In the genomic region with DNA sequence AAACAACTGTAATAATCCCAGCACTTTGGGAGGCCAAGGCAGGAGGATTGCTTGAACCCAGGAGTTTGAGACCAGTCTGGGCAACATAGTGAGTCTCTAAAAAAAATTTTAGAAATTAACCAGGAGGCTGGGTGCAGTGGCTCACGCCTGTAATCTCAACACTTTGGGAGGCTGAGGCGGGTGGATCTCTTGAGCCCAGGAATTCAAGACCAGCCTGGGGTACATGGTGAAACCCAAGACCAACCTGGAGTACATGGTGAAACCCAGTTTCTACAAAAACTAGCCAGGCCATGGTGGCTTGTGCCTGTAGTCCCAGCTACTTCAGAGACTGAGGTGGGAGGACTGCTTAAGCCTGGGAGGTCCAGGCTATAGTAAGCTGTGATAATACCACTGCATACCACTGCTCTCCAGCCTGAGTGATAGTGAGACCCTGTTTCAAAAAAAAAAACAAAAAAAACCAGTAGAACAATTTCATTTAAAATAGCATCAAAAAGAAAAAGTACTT, we compare ENCODE assay signal across 1 cellular context.
TF ChIP-seq lines count a peak whose summit lies in the region.

No MANE protein-coding gene starts in this region.

TF ChIP-seq in K562, 482 proteins besides CTCF, POLR2A, EP300 and RAD21 (continued from another document):
- TF ChIP-seq, protein P1, sequence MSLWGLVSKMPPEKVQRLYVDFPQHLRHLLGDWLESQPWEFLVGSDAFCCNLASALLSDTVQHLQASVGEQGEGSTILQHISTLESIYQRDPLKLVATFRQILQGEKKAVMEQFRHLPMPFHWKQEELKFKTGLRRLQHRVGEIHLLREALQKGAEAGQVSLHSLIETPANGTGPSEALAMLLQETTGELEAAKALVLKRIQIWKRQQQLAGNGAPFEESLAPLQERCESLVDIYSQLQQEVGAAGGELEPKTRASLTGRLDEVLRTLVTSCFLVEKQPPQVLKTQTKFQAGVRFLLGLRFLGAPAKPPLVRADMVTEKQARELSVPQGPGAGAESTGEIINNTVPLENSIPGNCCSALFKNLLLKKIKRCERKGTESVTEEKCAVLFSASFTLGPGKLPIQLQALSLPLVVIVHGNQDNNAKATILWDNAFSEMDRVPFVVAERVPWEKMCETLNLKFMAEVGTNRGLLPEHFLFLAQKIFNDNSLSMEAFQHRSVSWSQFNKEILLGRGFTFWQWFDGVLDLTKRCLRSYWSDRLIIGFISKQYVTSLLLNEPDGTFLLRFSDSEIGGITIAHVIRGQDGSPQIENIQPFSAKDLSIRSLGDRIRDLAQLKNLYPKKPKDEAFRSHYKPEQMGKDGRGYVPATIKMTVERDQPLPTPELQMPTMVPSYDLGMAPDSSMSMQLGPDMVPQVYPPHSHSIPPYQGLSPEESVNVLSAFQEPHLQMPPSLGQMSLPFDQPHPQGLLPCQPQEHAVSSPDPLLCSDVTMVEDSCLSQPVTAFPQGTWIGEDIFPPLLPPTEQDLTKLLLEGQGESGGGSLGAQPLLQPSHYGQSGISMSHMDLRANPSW (CRISPR knock-in tag; IDR thresholded peaks at IDR 0.05): 0 out of 2 replicates have a peak, but pooled peaks have one; percentile 21
- TF ChIP-seq NFATC3 (IDR thresholded peaks at IDR 0.05): no peak
- TF ChIP-seq ZNF311 (CRISPR knock-in tag; IDR thresholded peaks at IDR 0.05): no peak
- TF ChIP-seq, protein P2, sequence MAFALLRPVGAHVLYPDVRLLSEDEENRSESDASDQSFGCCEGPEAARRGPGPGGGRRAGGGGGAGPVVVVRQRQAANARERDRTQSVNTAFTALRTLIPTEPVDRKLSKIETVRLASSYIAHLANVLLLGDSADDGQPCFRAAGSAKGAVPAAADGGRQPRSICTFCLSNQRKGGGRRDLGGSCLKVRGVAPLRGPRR (CRISPR knock-in tag; IDR thresholded peaks at IDR 0.05): 0 out of 2 replicates have a peak, but pooled peaks have one; percentile 69
- no peak for TF ChIP-seq SOX6 (IDR thresholded peaks at IDR 0.05)
- no peak for TF ChIP-seq SMARCE1 (IDR thresholded peaks at IDR 0.05)
- no peak for TF ChIP-seq HMG20B (CRISPR knock-in tag; IDR thresholded peaks at IDR 0.05)
- TF ChIP-seq, protein P3, sequence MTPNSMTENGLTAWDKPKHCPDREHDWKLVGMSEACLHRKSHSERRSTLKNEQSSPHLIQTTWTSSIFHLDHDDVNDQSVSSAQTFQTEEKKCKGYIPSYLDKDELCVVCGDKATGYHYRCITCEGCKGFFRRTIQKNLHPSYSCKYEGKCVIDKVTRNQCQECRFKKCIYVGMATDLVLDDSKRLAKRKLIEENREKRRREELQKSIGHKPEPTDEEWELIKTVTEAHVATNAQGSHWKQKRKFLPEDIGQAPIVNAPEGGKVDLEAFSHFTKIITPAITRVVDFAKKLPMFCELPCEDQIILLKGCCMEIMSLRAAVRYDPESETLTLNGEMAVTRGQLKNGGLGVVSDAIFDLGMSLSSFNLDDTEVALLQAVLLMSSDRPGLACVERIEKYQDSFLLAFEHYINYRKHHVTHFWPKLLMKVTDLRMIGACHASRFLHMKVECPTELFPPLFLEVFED (CRISPR knock-in tag; conservative IDR thresholded peaks at IDR 0.05): no peak
- no peak for TF ChIP-seq TAF7 (tag; IDR thresholded peaks at IDR 0.05)
- TF ChIP-seq, protein P4, sequence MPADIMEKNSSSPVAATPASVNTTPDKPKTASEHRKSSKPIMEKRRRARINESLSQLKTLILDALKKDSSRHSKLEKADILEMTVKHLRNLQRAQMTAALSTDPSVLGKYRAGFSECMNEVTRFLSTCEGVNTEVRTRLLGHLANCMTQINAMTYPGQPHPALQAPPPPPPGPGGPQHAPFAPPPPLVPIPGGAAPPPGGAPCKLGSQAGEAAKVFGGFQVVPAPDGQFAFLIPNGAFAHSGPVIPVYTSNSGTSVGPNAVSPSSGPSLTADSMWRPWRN (IDR thresholded peaks at IDR 0.05; ENCODE audit: low read depth): no peak
- no peak for TF ChIP-seq HNRNPUL1 (IDR thresholded peaks at IDR 0.05; ENCODE audit: low read length)
- TF ChIP-seq, protein P5, sequence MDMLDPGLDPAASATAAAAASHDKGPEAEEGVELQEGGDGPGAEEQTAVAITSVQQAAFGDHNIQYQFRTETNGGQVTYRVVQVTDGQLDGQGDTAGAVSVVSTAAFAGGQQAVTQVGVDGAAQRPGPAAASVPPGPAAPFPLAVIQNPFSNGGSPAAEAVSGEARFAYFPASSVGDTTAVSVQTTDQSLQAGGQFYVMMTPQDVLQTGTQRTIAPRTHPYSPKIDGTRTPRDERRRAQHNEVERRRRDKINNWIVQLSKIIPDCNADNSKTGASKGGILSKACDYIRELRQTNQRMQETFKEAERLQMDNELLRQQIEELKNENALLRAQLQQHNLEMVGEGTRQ (CRISPR knock-in tag; IDR thresholded peaks at IDR 0.05): 0 out of 2 replicates have a peak, but pooled peaks have one; percentile 4
- no peak for TF ChIP-seq PTTG1 (tag; IDR thresholded peaks at IDR 0.05; ENCODE audit: low read depth)
- TF ChIP-seq ZNF146 (CRISPR knock-in tag; IDR thresholded peaks at IDR 0.05; ENCODE audit: unreplicated experiment): peak; percentile 8
- TF ChIP-seq, protein P6, sequence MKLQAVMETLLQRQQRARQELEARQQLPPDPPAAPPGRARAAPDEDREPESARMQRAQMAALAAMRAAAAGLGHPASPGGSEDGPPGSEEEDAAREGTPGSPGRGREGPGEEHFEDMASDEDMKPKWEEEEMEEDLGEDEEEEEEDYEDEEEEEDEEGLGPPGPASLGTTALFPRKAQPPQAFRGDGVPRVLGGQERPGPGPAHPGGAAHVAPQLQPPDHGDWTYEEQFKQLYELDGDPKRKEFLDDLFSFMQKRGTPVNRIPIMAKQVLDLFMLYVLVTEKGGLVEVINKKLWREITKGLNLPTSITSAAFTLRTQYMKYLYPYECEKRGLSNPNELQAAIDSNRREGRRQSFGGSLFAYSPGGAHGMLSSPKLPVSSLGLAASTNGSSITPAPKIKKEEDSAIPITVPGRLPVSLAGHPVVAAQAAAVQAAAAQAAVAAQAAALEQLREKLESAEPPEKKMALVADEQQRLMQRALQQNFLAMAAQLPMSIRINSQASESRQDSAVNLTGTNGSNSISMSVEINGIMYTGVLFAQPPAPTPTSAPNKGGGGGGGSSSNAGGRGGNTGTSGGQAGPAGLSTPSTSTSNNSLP (IDR thresholded peaks at IDR 0.05; ENCODE audit: borderline replicate concordance, low read depth, low read length): no peak
- TF ChIP-seq SP2 (IDR thresholded peaks at IDR 0.05; ENCODE audit: extremely low read depth, low read depth, low read length, poor library complexity, severe bottlenecking): no peak
- TF ChIP-seq ZNF79 (CRISPR knock-in tag; IDR thresholded peaks at IDR 0.05; ENCODE audit: low read depth): no peak
